11 cellular contexts compared by ENCODE assay signal in genomic region chr3:141442421-141442820, GRCh38. TPM values are rescaled to one million over a fixed set of nuclear protein-coding genes. Genes with fewer than 3 reads are reported as not detected.
DNase-seq lines count a peak whose midpoint lies in the region; ATAC-seq and TF ChIP-seq lines count a peak whose summit lies in the region.
"Had no signal": no experiment of that assay in that cellular context is flagged by ENCODE, and none has a peak within 500 bp of the region (broad histone marks: within the 10 kb centered on the region; RNA-seq: fewer than 3 reads in every experiment).

No MANE protein-coding gene starts in this region.

- H3K36me3 Mint-ChIP-seq in activated naive CD8-positive, alpha-beta T cell treated with anti-CD3 and anti-CD28 coated beads, Interleukin-2, amount 10 ng/mL, durations not matched to agents 7 days and 5 days: peaks cover 20% of the 10 kb centered on the region
- peaks cover 8% of the 10 kb centered on the region for H3K36me3 Mint-ChIP-seq in activated naive CD8-positive, alpha-beta T cell treated with anti-CD3 and anti-CD28 coated beads for 36 hours
- H3K36me3 Mint-ChIP-seq in neural progenitor cell: peaks cover 24% of the 10 kb centered on the region

- no peak for ATAC-seq in activated naive CD8-positive, alpha-beta T cell treated with anti-CD3 and anti-CD28 coated beads, Interleukin-2, amount 10 ng/mL, durations not matched to agents 7 days and 5 days (ENCODE audit: low read depth)
- ATAC-seq in GM18511 (IDR thresholded peaks at IDR 0.05; ENCODE audit: unreplicated experiment): no peak

- H3K27me3 ChIP-seq in fibroblast of lung (ENCODE audit: control insufficient read depth, insufficient read depth, low read length) (no peaks in the 10 kb centered on the region), neural progenitor cell (no peaks in the 10 kb centered on the region), vagina (no peaks in the 10 kb centered on the region)
- H3K27me3 ChIP-seq: SJSA1 had no signal

- no peaks in the 10 kb centered on the region for H3K9me3 Mint-ChIP-seq in activated naive CD8-positive, alpha-beta T cell treated with anti-CD3 and anti-CD28 coated beads, Interleukin-2, amount 10 ng/mL, durations not matched to agents 7 days and 5 days
- H3K9me3 Mint-ChIP-seq in activated naive CD8-positive, alpha-beta T cell treated with anti-CD3 and anti-CD28 coated beads for 36 hours: no peaks in the 10 kb centered on the region
- no peaks in the 10 kb centered on the region for H3K9me3 Mint-ChIP-seq in neural progenitor cell

- no peaks in the 10 kb centered on the region for H3F3A ChIP-seq in neural progenitor cell (ENCODE audit: low read depth)

- H2AFZ ChIP-seq in fibroblast of lung (ENCODE audit: low read length) (no peak overlapping the region), neural progenitor cell (replicated peaks) (no peak overlapping the region)

- peak overlapping the region; percentile 76 for H3K4me2 ChIP-seq in fibroblast of lung (ENCODE audit: extremely low read depth, insufficient read depth, low read length)
- H3K4me2 ChIP-seq in neural progenitor cell: no peak overlapping the region

- H3K4me1 ChIP-seq in fibroblast of lung (ENCODE audit: control insufficient read depth, extremely low read depth, insufficient read depth, low read length) (peaks cover 22% of the 10 kb centered on the region), neural progenitor cell (no peaks in the 10 kb centered on the region), vagina (peaks cover 26% of the 10 kb centered on the region)

- H3K79me2 ChIP-seq in fibroblast of lung (ENCODE audit: control insufficient read depth, insufficient read depth, low read length) (peaks cover 59% of the 10 kb centered on the region), neural progenitor cell (ENCODE audit: low read depth) (no peaks in the 10 kb centered on the region)

- peaks cover 17% of the 10 kb centered on the region for H3K4me1 Mint-ChIP-seq in activated naive CD8-positive, alpha-beta T cell treated with anti-CD3 and anti-CD28 coated beads, Interleukin-2, amount 10 ng/mL, durations not matched to agents 7 days and 5 days
- peaks cover 20% of the 10 kb centered on the region for H3K4me1 Mint-ChIP-seq in activated naive CD8-positive, alpha-beta T cell treated with anti-CD3 and anti-CD28 coated beads for 36 hours
- peaks cover 3% of the 10 kb centered on the region for H3K4me1 Mint-ChIP-seq in neural progenitor cell

- H3K36me3 ChIP-seq in fibroblast of lung (ENCODE audit: control insufficient read depth, insufficient read depth, low read length) (peaks cover 13% of the 10 kb centered on the region), neural progenitor cell (no peaks in the 10 kb centered on the region), vagina (peaks cover 0 to 32% of the 10 kb centered on the region in 2 donors)

- no peak for TF ChIP-seq POLR2A in vagina (IDR thresholded peaks at IDR 0.05)

- POLR2A ChIA-PET in activated naive CD8-positive, alpha-beta T cell treated with anti-CD3 and anti-CD28 coated beads, Interleukin-2, amount 10 ng/mL, durations not matched to agents 7 days and 5 days (lab: Charles Lee): interaction anchor here (0.8 to 1.3 kb wide), 2 partner anchors 35 to 131 kb away, joined by 3 to 4 read pairs; no protein-coding TSS in a partner anchor

- H3K27ac Mint-ChIP-seq in activated naive CD8-positive, alpha-beta T cell treated with anti-CD3 and anti-CD28 coated beads, Interleukin-2, amount 10 ng/mL, durations not matched to agents 7 days and 5 days: peak overlapping the region; percentile 23
- H3K27ac Mint-ChIP-seq in activated naive CD8-positive, alpha-beta T cell treated with anti-CD3 and anti-CD28 coated beads for 36 hours: no peak overlapping the region
- peak overlapping the region; percentile 30 for H3K27ac Mint-ChIP-seq in neural progenitor cell

- no peaks in the 10 kb centered on the region for H3K9me3 ChIP-seq in fibroblast of lung (ENCODE audit: control insufficient read depth, insufficient read depth, low read depth, low read length)
- H3K9me3 ChIP-seq in neural progenitor cell (ENCODE audit: low read depth): no peaks in the 10 kb centered on the region
- no peaks in the 10 kb centered on the region for H3K9me3 ChIP-seq in vagina
- H3K9me3 ChIP-seq: SJSA1 had no signal

- intact Hi-C loops in vagina (cut with DNase I): no loop called here

- no peak overlapping the region for H3K4me3 Mint-ChIP-seq in activated naive CD8-positive, alpha-beta T cell treated with anti-CD3 and anti-CD28 coated beads, Interleukin-2, amount 10 ng/mL, durations not matched to agents 7 days and 5 days
- H3K4me3 Mint-ChIP-seq in activated naive CD8-positive, alpha-beta T cell treated with anti-CD3 and anti-CD28 coated beads for 36 hours: no peak overlapping the region
- H3K4me3 Mint-ChIP-seq in neural progenitor cell: no peak overlapping the region

- no peak for DNase-seq in activated naive CD8-positive, alpha-beta T cell treated with anti-CD3 and anti-CD28 coated beads, Interleukin-2, amount 10 ng/mL, durations not matched to agents 7 days and 5 days
- no peak for DNase-seq in activated naive CD8-positive, alpha-beta T cell treated with anti-CD3 and anti-CD28 coated beads for 36 hours
- DNase-seq in fibroblast of lung (ENCODE audit: low read depth in 2 of 2) (peak in 1 of 2 donors; percentile 43), neural progenitor cell (ENCODE audit: low spot score) (no peak), vagina (ENCODE audit: extremely low spot score in 2 of 2) (no peak), nucleus accumbens (lab: John Stamatoyannopoulos, UW) (no peak)
- DNase-seq in activated CD4-positive, CD25-positive, alpha-beta regulatory T cell (lab: John Stamatoyannopoulos, UW): no peak
- DNase-seq: amygdala, NCI-H446 had no signal

- H3K27me3 Mint-ChIP-seq in activated naive CD8-positive, alpha-beta T cell treated with anti-CD3 and anti-CD28 coated beads, Interleukin-2, amount 10 ng/mL, durations not matched to agents 7 days and 5 days: no peaks in the 10 kb centered on the region
- no peaks in the 10 kb centered on the region for H3K27me3 Mint-ChIP-seq in activated naive CD8-positive, alpha-beta T cell treated with anti-CD3 and anti-CD28 coated beads for 36 hours
- no peaks in the 10 kb centered on the region for H3K27me3 Mint-ChIP-seq in neural progenitor cell (ENCODE audit: insufficient read depth, low read depth)

- no peak for TF ChIP-seq CTCF in fibroblast of lung (conservative IDR thresholded peaks at IDR 0.05 in 1 of 2, IDR thresholded peaks at IDR 0.05 in 1 of 2; ENCODE audit: low read depth in 1 of 2, low read length in 2 of 2)
- TF ChIP-seq CTCF in neural progenitor cell (IDR thresholded peaks at IDR 0.05): no peak
- no peak for TF ChIP-seq CTCF in vagina (IDR thresholded peaks at IDR 0.05)

- H3K27ac ChIP-seq in fibroblast of lung (ENCODE audit: insufficient read depth, low read length) (peak overlapping the region; percentile 60), neural progenitor cell (no peak overlapping the region), vagina (peak overlapping the region; percentile 71)
- H3K27ac ChIP-seq: SJSA1 had no signal

- H3K9ac ChIP-seq in fibroblast of lung (ENCODE audit: insufficient read depth, low read length) (no peak overlapping the region), neural progenitor cell (no peak overlapping the region)

- H3K4me3 ChIP-seq in fibroblast of lung (replicated peaks in 1 of 4; ENCODE audit: control extremely low read depth in 1 of 4, insufficient read depth in 1 of 4, low read depth in 3 of 4, low read length in 4 of 4): peak overlapping the region in 2 of 4 experiments; percentile 10 to 11
- no peak overlapping the region for H3K4me3 ChIP-seq in neural progenitor cell
- H3K4me3 ChIP-seq in vagina: no peak overlapping the region
- H3K4me3 ChIP-seq: SJSA1 had no signal

- H4K20me1 ChIP-seq in fibroblast of lung (ENCODE audit: control insufficient read depth, extremely low read depth, insufficient read depth, low read length) (no peaks in the 10 kb centered on the region), neural progenitor cell (ENCODE audit: low read depth) (no peaks in the 10 kb centered on the region)

RNA-seq across cellular contexts. Expression of gene RASA2, which starts 44.4 kb away (rescaled TPM):
- total RNA-seq in activated naive CD8-positive, alpha-beta T cell treated with anti-CD3 and anti-CD28 coated beads, Interleukin-2, amount 10 ng/mL, durations not matched to agents 7 days and 5 days: 10 to 100 TPM; 62.6 to 70.8 TPM
- total RNA-seq in activated naive CD8-positive, alpha-beta T cell treated with anti-CD3 and anti-CD28 coated beads for 36 hours: 10 to 100 TPM; 36.1 to 40.2 TPM
- total RNA-seq in fibroblast of lung (10.0 and 11.4 TPM in 2 replicates), neural progenitor cell (ENCODE audit: low replicate concordance) (40.3 and 48.4 TPM in 2 replicates), vagina (18.4 TPM)
- polyA plus RNA-seq in fibroblast of lung: 8.4 and 10.0 TPM in 2 replicates
- polyA plus RNA-seq in fibroblast of lung (2012): 3.9 and 4.7 TPM in 2 replicates
- polyA minus RNA-seq in fibroblast of lung (ENCODE audit: low replicate concordance): 0.51 and 1.2 TPM in 2 replicates
